Comparison of ENCODE assay signal across 27 cellular contexts in the genomic region with DNA sequence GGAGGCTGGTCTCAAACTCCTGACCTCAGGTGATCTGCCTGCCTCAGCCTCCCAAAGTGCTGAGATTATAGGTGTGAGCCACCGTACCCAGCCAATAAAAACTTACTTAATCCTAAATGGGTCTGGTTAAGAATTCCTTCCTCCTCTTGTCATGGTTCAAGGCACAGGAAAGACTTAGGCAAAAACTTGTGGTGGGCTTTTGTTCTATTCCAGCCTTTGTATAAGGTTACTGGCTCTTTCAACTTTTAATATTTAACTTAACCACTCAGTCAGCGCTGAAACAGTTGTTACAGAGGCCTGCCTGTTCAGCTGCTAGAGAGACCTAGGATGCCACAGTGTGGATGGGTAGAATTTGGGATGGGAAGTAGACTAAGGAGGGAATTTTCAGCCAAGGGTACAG.
"Had no signal": no experiment of that assay in that cellular context is flagged by ENCODE, and none has a peak within 500 bp of the region (broad histone marks: within the 10 kb centered on the region; RNA-seq: fewer than 3 reads in every experiment).

No MANE protein-coding gene starts in this region.

- ATAC-seq: effector memory CD8-positive, alpha-beta T cell; left colon; mucosa of descending colon; natural killer cell treated with Interleukin-12 subunit alpha and Interleukin-12 subunit beta and Interleukin-15 and Interleukin-18, amount 100 ng/mL, for 72 hours; stimulated activated memory B cell treated with anti-CD40 and anti-IgM and Interleukin-4, amounts not matched to agents 10 μg/mL and 1 μg/mL and 100 μg/mL, for 72 hours; stimulated activated naive CD8-positive, alpha-beta T cell treated with anti-CD3 and anti-CD28 coated beads, Interleukin-15, Interleukin-2, amounts not matched to agents 100 U/mL and 50 U/mL, for 24 hours had no signal

- H3K27ac Mint-ChIP-seq: memory B cell; mesothelial cell of epicardium; neural progenitor cell; progenitor cell of endocrine pancreas; stimulated activated memory B cell treated with anti-CD40 and anti-IgM and Interleukin-4, amounts not matched to agents 10 μg/mL and 1 μg/mL and 100 μg/mL, for 72 hours; type B pancreatic cell had no signal

- FAIRE-seq: endometrium had no signal

- H3K4me3 Mint-ChIP-seq: effector memory CD8-positive, alpha-beta T cell; immature natural killer cell; memory B cell; mesothelial cell of epicardium; naive B cell; natural killer cell treated with Interleukin-12 subunit alpha and Interleukin-12 subunit beta and Interleukin-15 and Interleukin-18, amount 100 ng/mL, for 72 hours; neural progenitor cell; stimulated activated memory B cell treated with anti-CD40 and anti-IgM and Interleukin-4, amounts not matched to agents 10 μg/mL and 1 μg/mL and 100 μg/mL, for 72 hours; type B pancreatic cell had no signal

- H3K9me3 Mint-ChIP-seq: effector memory CD8-positive, alpha-beta T cell; stimulated activated memory B cell treated with anti-CD40 and anti-IgM and Interleukin-4, amounts not matched to agents 10 μg/mL and 1 μg/mL and 100 μg/mL, for 72 hours had no signal

- DNase-seq: cerebellar nuclear complex; cortex of kidney; effector memory CD8-positive, alpha-beta T cell; erythroblast; esophagus squamous epithelium; foreskin melanocyte; hypothalamus; immature natural killer cell; islet precursor cell; left colon; mucosa of descending colon; naive B cell; sigmoid colon; stimulated activated CD4-positive, alpha-beta T cell treated with anti-CD3 and anti-CD28 coated beads, Interleukin-2, amount 100 ng/mL, for 24 hours; stimulated activated CD4-positive, alpha-beta T cell treated with anti-CD3 and anti-CD28 coated beads, Interleukin-4, amount 100 ng/mL, for 24 hours; stimulated activated naive CD8-positive, alpha-beta T cell treated with anti-CD3 and anti-CD28 coated beads, Interleukin-15, Interleukin-2, amounts not matched to agents 100 U/mL and 50 U/mL, for 24 hours; substantia nigra; testis; tibial artery had no signal

- H3K4me1 Mint-ChIP-seq: immature natural killer cell had no signal
